ENCODE assay signal across 1 cellular context in the genomic region with DNA sequence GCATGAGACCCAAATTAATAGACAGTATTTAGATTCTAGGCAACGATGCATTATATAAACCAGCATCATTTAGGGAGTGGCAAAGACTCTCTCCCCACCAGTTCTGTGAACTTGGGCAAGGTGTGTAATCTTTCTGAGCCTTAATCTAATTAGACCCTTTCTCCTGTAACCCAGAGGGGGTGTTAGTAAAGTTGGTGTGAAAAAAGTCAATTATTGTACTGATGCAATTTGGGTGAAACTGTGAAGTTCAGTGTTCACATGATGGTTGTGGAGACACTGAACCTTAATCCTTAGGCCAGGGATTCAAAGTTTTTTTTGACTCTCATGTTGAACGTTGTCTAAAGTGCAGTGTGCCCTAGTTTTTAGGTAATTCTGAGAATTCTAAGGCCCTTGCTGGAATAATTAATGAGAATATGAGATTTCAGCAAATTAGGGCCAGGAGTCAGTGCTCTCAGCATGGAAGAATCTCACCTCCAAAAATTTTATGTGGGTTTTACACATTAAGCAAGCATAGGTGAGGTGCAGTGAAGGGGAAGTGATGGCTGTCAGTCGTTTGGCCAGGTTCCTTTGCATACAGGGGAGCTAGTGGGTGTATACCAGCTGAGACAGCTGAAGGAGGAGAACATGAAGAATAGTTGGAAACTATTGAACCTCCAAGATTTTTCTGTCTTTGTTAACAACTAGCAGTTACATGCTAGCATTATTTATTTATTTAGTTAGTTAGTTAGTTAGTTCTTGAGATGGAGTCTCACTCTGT.
TF ChIP-seq lines count a peak whose summit lies in the region.

No MANE protein-coding gene starts in this region.

TF ChIP-seq in K562, 482 proteins besides CTCF, POLR2A, EP300 and RAD21:
- TF ChIP-seq NR2C2 (CRISPR knock-in tag; IDR thresholded peaks at IDR 0.05) (no peak), NR2C2 (tag; IDR thresholded peaks at IDR 0.05) (peak; percentile 32; the same call in 1 of the 2 replicates), MEIS2 (IDR thresholded peaks at IDR 0.05; ENCODE audit: partially characterized antibody) (peak; percentile 25), CEBPG (CRISPR knock-in tag; IDR thresholded peaks at IDR 0.05) (peak; percentile 52; the same call in 1 of the 2 replicates), CEBPG (tag; conservative IDR thresholded peaks at IDR 0.05 in 1 of 2, IDR thresholded peaks at IDR 0.05 in 1 of 2) (peak in 1 of 2 experiments; percentile 71; a peak in 2 of 4 replicates)
- TF ChIP-seq, protein P1, sequence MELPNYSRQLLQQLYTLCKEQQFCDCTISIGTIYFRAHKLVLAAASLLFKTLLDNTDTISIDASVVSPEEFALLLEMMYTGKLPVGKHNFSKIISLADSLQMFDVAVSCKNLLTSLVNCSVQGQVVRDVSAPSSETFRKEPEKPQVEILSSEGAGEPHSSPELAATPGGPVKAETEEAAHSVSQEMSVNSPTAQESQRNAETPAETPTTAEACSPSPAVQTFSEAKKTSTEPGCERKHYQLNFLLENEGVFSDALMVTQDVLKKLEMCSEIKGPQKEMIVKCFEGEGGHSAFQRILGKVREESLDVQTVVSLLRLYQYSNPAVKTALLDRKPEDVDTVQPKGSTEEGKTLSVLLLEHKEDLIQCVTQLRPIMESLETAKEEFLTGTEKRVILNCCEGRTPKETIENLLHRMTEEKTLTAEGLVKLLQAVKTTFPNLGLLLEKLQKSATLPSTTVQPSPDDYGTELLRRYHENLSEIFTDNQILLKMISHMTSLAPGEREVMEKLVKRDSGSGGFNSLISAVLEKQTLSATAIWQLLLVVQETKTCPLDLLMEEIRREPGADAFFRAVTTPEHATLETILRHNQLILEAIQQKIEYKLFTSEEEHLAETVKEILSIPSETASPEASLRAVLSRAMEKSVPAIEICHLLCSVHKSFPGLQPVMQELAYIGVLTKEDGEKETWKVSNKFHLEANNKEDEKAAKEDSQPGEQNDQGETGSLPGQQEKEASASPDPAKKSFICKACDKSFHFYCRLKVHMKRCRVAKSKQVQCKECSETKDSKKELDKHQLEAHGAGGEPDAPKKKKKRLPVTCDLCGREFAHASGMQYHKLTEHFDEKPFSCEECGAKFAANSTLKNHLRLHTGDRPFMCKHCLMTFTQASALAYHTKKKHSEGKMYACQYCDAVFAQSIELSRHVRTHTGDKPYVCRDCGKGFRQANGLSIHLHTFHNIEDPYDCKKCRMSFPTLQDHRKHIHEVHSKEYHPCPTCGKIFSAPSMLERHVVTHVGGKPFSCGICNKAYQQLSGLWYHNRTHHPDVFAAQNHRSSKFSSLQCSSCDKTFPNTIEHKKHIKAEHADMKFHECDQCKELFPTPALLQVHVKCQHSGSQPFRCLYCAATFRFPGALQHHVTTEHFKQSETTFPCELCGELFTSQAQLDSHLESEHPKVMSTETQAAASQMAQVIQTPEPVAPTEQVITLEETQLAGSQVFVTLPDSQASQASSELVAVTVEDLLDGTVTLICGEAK (IDR thresholded peaks at IDR 0.05) = peak; percentile 52; the same call in 1 of the 2 replicates
- TF ChIP-seq, protein P1 (CRISPR knock-in tag; IDR thresholded peaks at IDR 0.05) = no peak
- TF ChIP-seq, protein P2, sequence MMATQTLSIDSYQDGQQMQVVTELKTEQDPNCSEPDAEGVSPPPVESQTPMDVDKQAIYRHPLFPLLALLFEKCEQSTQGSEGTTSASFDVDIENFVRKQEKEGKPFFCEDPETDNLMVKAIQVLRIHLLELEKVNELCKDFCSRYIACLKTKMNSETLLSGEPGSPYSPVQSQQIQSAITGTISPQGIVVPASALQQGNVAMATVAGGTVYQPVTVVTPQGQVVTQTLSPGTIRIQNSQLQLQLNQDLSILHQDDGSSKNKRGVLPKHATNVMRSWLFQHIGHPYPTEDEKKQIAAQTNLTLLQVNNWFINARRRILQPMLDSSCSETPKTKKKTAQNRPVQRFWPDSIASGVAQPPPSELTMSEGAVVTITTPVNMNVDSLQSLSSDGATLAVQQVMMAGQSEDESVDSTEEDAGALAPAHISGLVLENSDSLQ (IDR thresholded peaks at IDR 0.05) = peak; percentile 46; the same call in 1 of the 2 replicates
- TF ChIP-seq, protein P3, sequence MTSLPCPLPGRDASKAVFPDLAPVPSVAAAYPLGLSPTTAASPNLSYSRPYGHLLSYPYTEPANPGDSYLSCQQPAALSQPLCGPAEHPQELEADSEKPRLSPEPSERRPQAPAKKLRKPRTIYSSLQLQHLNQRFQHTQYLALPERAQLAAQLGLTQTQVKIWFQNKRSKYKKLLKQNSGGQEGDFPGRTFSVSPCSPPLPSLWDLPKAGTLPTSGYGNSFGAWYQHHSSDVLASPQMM (CRISPR knock-in tag; IDR thresholded peaks at IDR 0.05) = no peak
TF ChIP-seq in K562: peak in this region for 5.
